ENCODE assay signal across 1 cellular context in genomic region chr5:10505517-10506095, GRCh38.
A peak's percentile ranks its signal among the peaks of the same experiment; 100 is the strongest.
TF ChIP-seq lines count a peak whose summit lies in the region.

No MANE protein-coding gene starts in this region.

TF ChIP-seq in GM12878, 131 proteins besides CTCF, POLR2A, EP300 and RAD21 (continued from another document):
- no peak for TF ChIP-seq SKIL (IDR thresholded peaks at IDR 0.05; ENCODE audit: low read depth, poor library complexity, severe bottlenecking)
- TF ChIP-seq ZNF217 (IDR thresholded peaks at IDR 0.05) = no peak
- no peak for TF ChIP-seq ETV6 (conservative IDR thresholded peaks at IDR 0.05 in 1 of 2, IDR thresholded peaks at IDR 0.05 in 1 of 2; ENCODE audit: borderline replicate concordance in 1 of 2, low read depth in 1 of 2)
- TF ChIP-seq MTA2 (IDR thresholded peaks at IDR 0.05; ENCODE audit: low read depth) = peak; percentile 50; the same call in 1 of the 2 replicates
- peak; percentile 33; the same call in 1 of the 2 replicates for TF ChIP-seq RELB (IDR thresholded peaks at IDR 0.05; ENCODE audit: low read depth)
- TF ChIP-seq POU2F2 (IDR thresholded peaks at IDR 0.05; ENCODE audit: borderline replicate concordance, low read depth, low read length) = 0 out of 3 replicates have a peak, but pooled peaks have one; percentile 31
- peak; percentile 43 to 91; a peak in 3 of 4 replicates for TF ChIP-seq SRF (IDR thresholded peaks at IDR 0.05; ENCODE audit: low read depth in 2 of 2, low read length in 2 of 2)
- TF ChIP-seq BMI1 (IDR thresholded peaks at IDR 0.05; ENCODE audit: borderline replicate concordance) = 0 out of 2 replicates have a peak, but pooled peaks have one; percentile 7
- TF ChIP-seq IRF4 (IDR thresholded peaks at IDR 0.05; ENCODE audit: low read depth, low read length) = no peak
- TF ChIP-seq BHLHE40 (IDR thresholded peaks at IDR 0.05; ENCODE audit: borderline replicate concordance in 1 of 2, low read depth in 2 of 2, low read length in 1 of 2) = peak in 1 of 2 experiments; percentile 48; a peak in 1 of 4 replicates
- peak; percentile 34; the same call in 1 of the 2 replicates for TF ChIP-seq ATF2 (IDR thresholded peaks at IDR 0.05; ENCODE audit: low read length)
- TF ChIP-seq ATF7 (IDR thresholded peaks at IDR 0.05; ENCODE audit: low read depth) = peak; percentile 53; the same call in 1 of the 2 replicates
- TF ChIP-seq IKZF1 (conservative IDR thresholded peaks at IDR 0.05) = peak; percentile 30; the same call in 1 of the 2 replicates
- no peak for TF ChIP-seq ATF3 (IDR thresholded peaks at IDR 0.05; ENCODE audit: borderline replicate concordance, extremely low read depth, low read depth, low read length)
- no peak for TF ChIP-seq FOXK2 (IDR thresholded peaks at IDR 0.05)
- TF ChIP-seq SMC3 (IDR thresholded peaks at IDR 0.05; ENCODE audit: borderline replicate concordance, low read length) = no peak
- TF ChIP-seq TCF12 (IDR thresholded peaks at IDR 0.05; ENCODE audit: low read depth, low read length) = peak; percentile 64; the same call in 1 of the 2 replicates
- TF ChIP-seq RUNX3 (IDR thresholded peaks at IDR 0.05; ENCODE audit: low read length) = peak; percentile 43
- TF ChIP-seq NBN (IDR thresholded peaks at IDR 0.05) = peak; percentile 62; the same call in 1 of the 2 replicates
- TF ChIP-seq HSF1 (IDR thresholded peaks at IDR 0.05; ENCODE audit: low read depth, low read length) = no peak
- peak; percentile 28 to 35; a peak in 2 of 4 replicates for TF ChIP-seq IKZF2 (IDR thresholded peaks at IDR 0.05)
- TF ChIP-seq ZNF384 (IDR thresholded peaks at IDR 0.05; ENCODE audit: borderline replicate concordance, low read depth, low read length) = peak; percentile 93
- no peak for TF ChIP-seq FOXM1 (IDR thresholded peaks at IDR 0.05; ENCODE audit: low read depth, low read length)
- no peak for TF ChIP-seq NR2F1 (conservative IDR thresholded peaks at IDR 0.05)
